Comparison of ENCODE assay signal across 23 cellular contexts in genomic region chr4:67624939-67625338, GRCh38.
DNase-seq lines count a peak whose midpoint lies in the region; ATAC-seq, FAIRE-seq and TF ChIP-seq lines count a peak whose summit lies in the region.
"Had no signal": no experiment of that assay in that cellular context is flagged by ENCODE, and none has a peak within 500 bp of the region (broad histone marks: within the 10 kb centered on the region; RNA-seq: fewer than 3 reads in every experiment).

No MANE protein-coding gene starts in this region.

- TF ChIP-seq CTCF in LNCaP clone FGC (IDR thresholded peaks at IDR 0.05; ENCODE audit: control insufficient read depth, extremely low read depth, insufficient read depth) (peak; percentile 30; the same call in 1 of the 2 replicates), VCaP (conservative IDR thresholded peaks at IDR 0.05) (peak; percentile 45), pancreas (IDR thresholded peaks at IDR 0.05) (no peak)

- WGBS in pancreas, 2 donors = 42 to 51% methylated on average over 3 of the region's 3 CpGs

- ATAC-seq in pancreas = no peak
- no peak for ATAC-seq in GM18519 (IDR thresholded peaks at IDR 0.05; ENCODE audit: low FRiP score, unreplicated experiment)
- ATAC-seq: SK-N-SH treated with all-trans-retinoic acid at 6 μM for 48 hours had no signal

- H3K9me3 ChIP-seq in pancreas = no peaks in the 10 kb centered on the region
- H3K9me3 ChIP-seq: BLaER1 treated with 17β-estradiol and CSF1 and Interleukin-3, amounts not matched to agents 10 nM and 100 nM had no signal

- peak overlapping the region; percentile 46 for H3K27ac ChIP-seq in VCaP
- no peak overlapping the region for H3K27ac ChIP-seq in pancreas
- H3K27ac ChIP-seq: BLaER1 treated with 17β-estradiol and CSF1 and Interleukin-3, amounts not matched to agents 10 nM and 100 nM had no signal

- no peak for FAIRE-seq in pancreas (lab: Jason Lieb, UNC)
- FAIRE-seq: H1, RCC 7860 had no signal

- intact Hi-C loops in pancreas (cut with DNase I) = no loop called here

- DNase-seq in Ammon's horn (ENCODE audit: low spot score) (peak; percentile 28), LNCaP clone FGC (ENCODE audit: low read depth) (peak; percentile 34), globus pallidus (ENCODE audit: low spot score) (peak; percentile 64), pancreas (no peak), iPS-NIHi7 (ENCODE audit: extremely low spot score) (no peak)
- no peak for DNase-seq in stimulated activated CD4-positive, alpha-beta T cell treated with anti-CD3 and anti-CD28 coated beads, Interleukin-2, amount 100 ng/mL, for 48 hours
- DNase-seq: CD4-positive, alpha-beta memory T cell; COR-L47; DMS53; HCEC 1CT; IMR-90; KG1; NCI-H1048; NCI-H2029; NCI-H446 treated with DMSO at 0.1 percent for 48 hours; NCI-H526; OCI-M1 had no signal

- peaks cover 0 to 8% (median 0%) of the 10 kb centered on the region in 3 donors for H3K36me3 ChIP-seq in pancreas

- H3K4me1 ChIP-seq in pancreas = no peaks in the 10 kb centered on the region
- H3K4me1 ChIP-seq: BLaER1 treated with 17β-estradiol and CSF1 and Interleukin-3, amounts not matched to agents 10 nM and 100 nM had no signal

- no peak overlapping the region for H3K4me3 ChIP-seq in LNCaP clone FGC (ENCODE audit: low read depth, low read length)
- no peak overlapping the region for H3K4me3 ChIP-seq in pancreas
- H3K4me3 ChIP-seq: BLaER1 treated with 17β-estradiol and CSF1 and Interleukin-3, amounts not matched to agents 10 nM and 100 nM had no signal

- no peaks in the 10 kb centered on the region for H3K27me3 ChIP-seq in pancreas
- H3K27me3 ChIP-seq: BLaER1 treated with 17β-estradiol and CSF1 and Interleukin-3, amounts not matched to agents 10 nM and 100 nM had no signal

Comparison
In these comparisons a context has a peak if more than half of its experiments do, and no peak if none do; other contexts are left out.
1. DNase-seq: peak in Ammon's horn (single experiment), LNCaP clone FGC (single experiment) and globus pallidus (single experiment); none in pancreas (0 of 6), stimulated activated CD4-positive, alpha-beta T cell treated with anti-CD3 and anti-CD28 coated beads, Interleukin-2, amount 100 ng/mL, for 48 hours (0 of 2) and iPS-NIHi7 (single experiment).
2. CTCF ChIP-seq: peak in LNCaP clone FGC (single experiment) and VCaP (single experiment); none in pancreas (0 of 4).